1 cellular context compared by ENCODE assay signal in the genomic region with DNA sequence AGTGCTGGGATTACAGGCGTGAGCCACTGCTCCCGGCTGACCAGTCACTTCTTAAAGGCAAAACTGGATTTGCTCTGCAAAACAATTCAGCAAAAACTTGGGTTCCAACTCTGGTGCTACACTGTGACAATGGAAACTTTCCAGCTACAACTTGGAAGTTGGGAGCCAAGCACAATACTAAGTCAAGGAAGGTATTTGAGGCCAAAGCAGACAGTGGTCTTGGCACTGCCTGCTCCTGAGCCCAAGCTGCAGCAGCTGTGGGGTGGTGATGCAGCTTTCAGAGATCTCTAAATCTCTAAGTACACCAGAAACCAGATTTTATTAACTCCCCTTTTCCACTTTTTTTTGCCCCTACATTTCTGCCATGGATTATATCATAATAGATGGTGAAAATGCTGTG.
TF ChIP-seq lines count a peak whose summit lies in the region.

No MANE protein-coding gene starts in this region.

TF ChIP-seq in endothelial cell of umbilical vein, 7 proteins besides CTCF, POLR2A, EP300 and RAD21 (continued from another document):
- TF ChIP-seq, protein P1, sequence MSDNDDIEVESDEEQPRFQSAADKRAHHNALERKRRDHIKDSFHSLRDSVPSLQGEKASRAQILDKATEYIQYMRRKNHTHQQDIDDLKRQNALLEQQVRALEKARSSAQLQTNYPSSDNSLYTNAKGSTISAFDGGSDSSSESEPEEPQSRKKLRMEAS (IDR thresholded peaks at IDR 0.05; ENCODE audit: insufficient read depth, insufficient read length) = no peak
- TF ChIP-seq EZH2 (IDR thresholded peaks at IDR 0.05; ENCODE audit: borderline replicate concordance, low read depth, low read length, severe bottlenecking) (no peak), MYC (IDR thresholded peaks at IDR 0.05; ENCODE audit: low read depth, low read length) (no peak), GATA2 (IDR thresholded peaks at IDR 0.05; ENCODE audit: insufficient read depth, insufficient read length, low read depth, low read length) (no peak), POLR2AphosphoS5 (IDR thresholded peaks at IDR 0.05; ENCODE audit: insufficient read depth, low read depth, low read length) (no peak)
TF ChIP-seq in endothelial cell of umbilical vein: peak in this region for 0.
